ENCODE assay signal across 18 cellular contexts in genomic region chr20:829531-829930, GRCh38. TPM values are rescaled to one million over a fixed set of nuclear protein-coding genes. Genes with fewer than 3 reads are reported as not detected.
DNase-seq lines count a peak whose midpoint lies in the region; ATAC-seq and TF ChIP-seq lines count a peak whose summit lies in the region.
"Had no signal": no experiment of that assay in that cellular context is flagged by ENCODE, and none has a peak within 500 bp of the region (broad histone marks: within the 10 kb centered on the region; RNA-seq: fewer than 3 reads in every experiment).

No MANE protein-coding gene starts in this region.

- H3K79me1 ChIP-seq in IMR-90 (ENCODE audit: low read depth in 1 of 2, low read length in 2 of 2) = peaks cover 4 to 7% of the 10 kb centered on the region in 2 experiments; a peak in 3 of 4 replicates

- H2BK15ac ChIP-seq in IMR-90 (ENCODE audit: low read depth, low read length) = no peak overlapping the region; the same call in 2 of the 3 replicates

- H4K8ac ChIP-seq in IMR-90 (ENCODE audit: low read depth in 2 of 2, low read length in 2 of 2) = no peak overlapping the region; a peak in 1 of 4 replicates

- in situ Hi-C loops in IMR-90 (cut with MboI; ENCODE audit: low sequenced_read_pairs) = loop anchor here (10.0 kb wide), 1 partner anchor 285 kb away; the partner anchor contains the start of gene PSMF1

- no TSS peak for BruUV-seq in IMR-90 (replicated peaks; lab: Mats Ljungman, UMichigan)

- H4K20me1 ChIP-seq in IMR-90 (ENCODE audit: insufficient read depth, low read length) = no peaks in the 10 kb centered on the region

- no peak for TF ChIP-seq RAD21 in IMR-90 (IDR thresholded peaks at IDR 0.05; ENCODE audit: low read length)

- no peak overlapping the region for H3K4ac ChIP-seq in IMR-90 (ENCODE audit: low read depth, low read length)

- peak overlapping the region; percentile 28 for H2BK5ac ChIP-seq in IMR-90 (ENCODE audit: low read depth, low read length, poor library complexity, severe bottlenecking)

- dilution Hi-C loops in IMR-90 (cut with HindIII; ENCODE audit: low sequenced_read_pairs, unreplicated experiment) = no loop called here

- H3K9me1 ChIP-seq in IMR-90 (ENCODE audit: insufficient read depth, low read length) = no peaks in the 10 kb centered on the region

- H2AK5ac ChIP-seq in IMR-90 (ENCODE audit: low read depth, low read length) = no peak overlapping the region

- no peaks in the 10 kb centered on the region for H3K9me3 ChIP-seq in IMR-90 (ENCODE audit: control insufficient read depth, insufficient read depth, low read length)
- H3K9me3 ChIP-seq in sigmoid colon = no peaks in the 10 kb centered on the region
- H3K9me3 ChIP-seq in SJCRH30 (replicated peaks) = no peaks in the 10 kb centered on the region
- no peaks in the 10 kb centered on the region for H3K9me3 ChIP-seq in effector memory CD4-positive, alpha-beta T cell (ENCODE audit: control insufficient read depth, low read length)
- H3K9me3 ChIP-seq: prostate gland had no signal

- no peak overlapping the region for H4K91ac ChIP-seq in IMR-90 (ENCODE audit: insufficient read depth, low read depth, low read length)

- H2BK120ac ChIP-seq in IMR-90 (ENCODE audit: low read depth, low read length) = no peak overlapping the region

- H3K14ac ChIP-seq in IMR-90 (replicated peaks; ENCODE audit: low read depth, low read length) = no peak overlapping the region

- H3K27me3 ChIP-seq in IMR-90 (ENCODE audit: control insufficient read depth, insufficient read depth, low read length) = no peaks in the 10 kb centered on the region
- no peaks in the 10 kb centered on the region for H3K27me3 ChIP-seq in sigmoid colon
- H3K27me3 ChIP-seq in SJCRH30 = no peaks in the 10 kb centered on the region
- H3K27me3 ChIP-seq in effector memory CD4-positive, alpha-beta T cell (replicated peaks; ENCODE audit: control insufficient read depth, insufficient read depth, low read length, poor library complexity, severe bottlenecking) = no peaks in the 10 kb centered on the region

- POLR2A ChIA-PET in IMR-90 (lab: Charles Lee; ENCODE audit: unreplicated experiment) = no interaction called here

- TF ChIP-seq CTCF in IMR-90 (conservative IDR thresholded peaks at IDR 0.05; ENCODE audit: low read depth, low read length) = no peak
- TF ChIP-seq CTCF in choroid plexus epithelial cell (conservative IDR thresholded peaks at IDR 0.05; ENCODE audit: low read depth, low read length) = no peak
- no peak for TF ChIP-seq CTCF in sigmoid colon (IDR thresholded peaks at IDR 0.05)

- TF ChIP-seq EP300 in sigmoid colon (IDR thresholded peaks at IDR 0.05) = no peak

- H3K23ac ChIP-seq in IMR-90 (ENCODE audit: low read depth, low read length) = no peak overlapping the region

- H3K56ac ChIP-seq in IMR-90 (ENCODE audit: extremely low read depth, insufficient read depth, low read length) = no peak overlapping the region

- H2AK9ac ChIP-seq in IMR-90 (replicated peaks; ENCODE audit: low read depth, low read length, poor library complexity) = no peak overlapping the region

- H3K4me1 ChIP-seq in IMR-90 (ENCODE audit: control insufficient read depth, insufficient read depth, low read length) = 0 out of 2 replicates have a peak, but pooled peaks cover 5% of the 10 kb centered on the region
- peaks cover 0 to 15% (median 9%) of the 10 kb centered on the region in 4 donors for H3K4me1 ChIP-seq in sigmoid colon
- no peaks in the 10 kb centered on the region for H3K4me1 ChIP-seq in SJCRH30
- peaks cover 4% of the 10 kb centered on the region for H3K4me1 ChIP-seq in effector memory CD4-positive, alpha-beta T cell (ENCODE audit: control insufficient read depth, insufficient read depth, low read length, poor library complexity, severe bottlenecking)

- no peak overlapping the region for H3K9ac ChIP-seq in IMR-90 (ENCODE audit: low read depth, low read length)

- ATAC-seq in IMR-90 (ENCODE audit: low read depth) = no peak
- ATAC-seq: activated T-cell treated with anti-CD3 and anti-CD28 coated beads, Interleukin-2, amount 50 U/mL, for 72 hours; effector memory CD8-positive, alpha-beta T cell; natural killer cell treated with Interleukin-12 subunit alpha and Interleukin-12 subunit beta and Interleukin-15 and Interleukin-18, amount 100 ng/mL, for 72 hours had no signal

- H2BK20ac ChIP-seq in IMR-90 (ENCODE audit: low read depth, low read length) = no peak overlapping the region

- intact Hi-C loops in IMR-90 (cut with micrococcal nuclease) = no loop called here
- intact Hi-C loops in sigmoid colon (cut with DNase I) = no loop called here

- no peak overlapping the region for H2AFZ ChIP-seq in IMR-90 (replicated peaks; ENCODE audit: low read length, poor library complexity)

- H4K5ac ChIP-seq in IMR-90 (ENCODE audit: low read depth, low read length) = no peak overlapping the region

- DNase-seq in SKM-1 treated with dmso at 0.1 percent for 144 hours (lab: John Stamatoyannopoulos, UW; ENCODE audit: unreplicated experiment) (peak; percentile 6), SKM-1 (lab: John Stamatoyannopoulos, UW; ENCODE audit: unreplicated experiment) (no peak), IMR-90 (peak; percentile 17), choroid plexus epithelial cell (ENCODE audit: low read depth) (peak; percentile 20), sigmoid colon (peak; percentile 12), SJCRH30 (no peak), LoVo (ENCODE audit: low spot score) (no peak)
- no peak for DNase-seq in effector memory CD4-positive, alpha-beta T cell
- DNase-seq: activated T-cell treated with anti-CD3 and anti-CD28 coated beads, Interleukin-2, amount 50 U/mL, for 72 hours; caudate nucleus; effector memory CD8-positive, alpha-beta T cell; mammary epithelial cell; NCI-H1694 treated with DMSO at 0.1 percent for 48 hours; NCI-H446 treated with DMSO at 0.1 percent for 48 hours; SHP77 treated with DMSO at 0.1 percent for 48 hours; stimulated activated naive CD4-positive, alpha-beta T cell treated with Interleukin-2 at 50 U/mL for 16 hours had no signal

- H3K4me2 ChIP-seq in IMR-90 (ENCODE audit: low read depth, low read length) = no peak overlapping the region

- no CpG with 5 or more reads among the region's 3 CpGs for WGBS in IMR-90 (ENCODE audit: extremely low coverage in 2 of 2, insufficient read length in 1 of 2), 2 experiments
- WGBS in sigmoid colon, 2 donors = 92 to 93% methylated on average over 3 of the region's 3 CpGs

- H3K4me3 ChIP-seq in IMR-90 (ENCODE audit: insufficient read depth, low read depth, low read length) (no peak overlapping the region), choroid plexus epithelial cell (ENCODE audit: low read depth, low read length) (no peak overlapping the region), sigmoid colon (no peak overlapping the region), SJCRH30 (no peak overlapping the region)
- H3K4me3 ChIP-seq in effector memory CD4-positive, alpha-beta T cell (ENCODE audit: insufficient read depth, low read depth, low read length, poor library complexity, severe bottlenecking) = no peak overlapping the region
- H3K4me3 ChIP-seq: prostate gland had no signal

- H3K18ac ChIP-seq in IMR-90 (ENCODE audit: low read depth, low read length) = no peak overlapping the region; the same call in 1 of the 2 replicates

- CTCF ChIA-PET in IMR-90 (lab: Yijun Ruan, JAX) = interaction anchor here (0.6 kb wide), 1 partner anchor 1024 kb away, joined by 7 read pairs; no protein-coding TSS in a partner anchor

- no peaks in the 10 kb centered on the region for H3K36me3 ChIP-seq in IMR-90 (ENCODE audit: control insufficient read depth, insufficient read depth, low read length)
- H3K36me3 ChIP-seq in sigmoid colon = no peaks in the 10 kb centered on the region
- H3K36me3 ChIP-seq in SJCRH30 = no peaks in the 10 kb centered on the region
- no peaks in the 10 kb centered on the region for H3K36me3 ChIP-seq in effector memory CD4-positive, alpha-beta T cell (ENCODE audit: control insufficient read depth, insufficient read depth, low read length)
- H3K36me3 ChIP-seq: prostate gland had no signal

- peak overlapping the region; percentile 17; the same call in 1 of the 2 replicates for H3K27ac ChIP-seq in IMR-90 (ENCODE audit: insufficient read depth, low read length)
- no peak overlapping the region for H3K27ac ChIP-seq in sigmoid colon
- H3K27ac ChIP-seq in SJCRH30 = no peak overlapping the region
- H3K27ac ChIP-seq in effector memory CD4-positive, alpha-beta T cell (ENCODE audit: insufficient read depth, low read length, poor library complexity, severe bottlenecking) = no peak overlapping the region
- H3K27ac ChIP-seq: prostate gland had no signal

- TF ChIP-seq POLR2A in IMR-90 (IDR thresholded peaks at IDR 0.05; ENCODE audit: low read depth, low read length) (no peak), sigmoid colon (IDR thresholded peaks at IDR 0.05) (no peak)

TF ChIP-seq in IMR-90, 13 proteins besides CTCF, POLR2A, EP300 and RAD21 (continues in another document):
- TF ChIP-seq NFE2L2 (IDR thresholded peaks at IDR 0.05; ENCODE audit: low read depth, low read length) (no peak), MAZ (IDR thresholded peaks at IDR 0.05; ENCODE audit: borderline replicate concordance, low read depth, low read length) (no peak), FOS (IDR thresholded peaks at IDR 0.05; ENCODE audit: low read depth, low read length) (no peak), CHD1 (IDR thresholded peaks at IDR 0.05; ENCODE audit: low read depth, low read length) (no peak), CEBPB (IDR thresholded peaks at IDR 0.05; ENCODE audit: low read depth, low read length) (no peak), MXI1 (IDR thresholded peaks at IDR 0.05; ENCODE audit: borderline replicate concordance, low read depth, low read length) (no peak), ELK1 (IDR thresholded peaks at IDR 0.05; ENCODE audit: borderline replicate concordance, low read depth, low read length) (no peak), MAFK (IDR thresholded peaks at IDR 0.05; ENCODE audit: low read depth, low read length) (no peak), SMC3 (IDR thresholded peaks at IDR 0.05; ENCODE audit: low read depth, low read length) (no peak), RFX5 (IDR thresholded peaks at IDR 0.05; ENCODE audit: low read depth, low read length) (no peak)

RNA-seq across cellular contexts. Expression of gene FAM110A, which starts 4.0 kb away (rescaled TPM):
- total RNA-seq in IMR-90 (2012; rRNA removed) (0.36 and 0.56 TPM in 2 replicates), sigmoid colon (1 to 10 TPM in 2 of 4 donors, under 1 TPM in 2; 0.55 to 2.5 (median 1.6) TPM)
- polyA plus RNA-seq in IMR-90 (2012; rRNA removed) (3.6 and 4.7 TPM in 2 replicates), sigmoid colon (10 to 100 TPM in 1 of 3 donors, 1 to 10 TPM in 2; 3.6 to 10.7 (median 6.7) TPM)
- 6.2 and 6.9 TPM in 2 replicates for polyA plus RNA-seq in IMR-90 (2012; cell fraction: cytosol; rRNA removed)
- polyA plus RNA-seq in IMR-90 (2012; cell fraction: nucleus; rRNA removed; ENCODE audit: low replicate concordance) = 7.7 and 12.4 TPM in 2 replicates
- total RNA-seq in SJCRH30 (2014; rRNA removed; shearing (Covaris generic)) = 44.6 and 45.1 TPM in 2 replicates

Comparison
In these comparisons a context has a peak if more than half of its experiments do, and no peak if none do; other contexts are left out.
1. DNase-seq: peak in SKM-1 treated with dmso at 0.1 percent for 144 hours (single experiment), IMR-90 (single experiment), choroid plexus epithelial cell (single experiment) and sigmoid colon (single experiment); none in SKM-1 (single experiment), SJCRH30 (0 of 2), LoVo (single experiment) and effector memory CD4-positive, alpha-beta T cell (0 of 3).
2. RNA of gene FAM110A, which starts 4.0 kb away (total RNA-seq): 44.6 to 45.1 TPM in SJCRH30; 0.55 to 2.5 TPM in sigmoid colon and 0.36 to 0.56 TPM in IMR-90; every median in the first group is over 10 times any median in the second.